ENCODE assay signal across 1 cellular context in genomic region chr9:113221003-113221799, GRCh38.
TF ChIP-seq lines count a peak whose summit lies in the region.

Gene FKBP15, minus strand, starts transcription at chr9:113221277. Its CDS starts 34 bp downstream, at chr9:113221243.
Gene SLC31A1, plus strand, starts transcription at chr9:113221544. Its CDS starts 34,605 bp downstream, at chr9:113256149.

TF ChIP-seq in HepG2, 621 proteins besides CTCF, POLR2A, EP300 and RAD21 (continued from another document and continues in another):
- TF ChIP-seq, protein P1, sequence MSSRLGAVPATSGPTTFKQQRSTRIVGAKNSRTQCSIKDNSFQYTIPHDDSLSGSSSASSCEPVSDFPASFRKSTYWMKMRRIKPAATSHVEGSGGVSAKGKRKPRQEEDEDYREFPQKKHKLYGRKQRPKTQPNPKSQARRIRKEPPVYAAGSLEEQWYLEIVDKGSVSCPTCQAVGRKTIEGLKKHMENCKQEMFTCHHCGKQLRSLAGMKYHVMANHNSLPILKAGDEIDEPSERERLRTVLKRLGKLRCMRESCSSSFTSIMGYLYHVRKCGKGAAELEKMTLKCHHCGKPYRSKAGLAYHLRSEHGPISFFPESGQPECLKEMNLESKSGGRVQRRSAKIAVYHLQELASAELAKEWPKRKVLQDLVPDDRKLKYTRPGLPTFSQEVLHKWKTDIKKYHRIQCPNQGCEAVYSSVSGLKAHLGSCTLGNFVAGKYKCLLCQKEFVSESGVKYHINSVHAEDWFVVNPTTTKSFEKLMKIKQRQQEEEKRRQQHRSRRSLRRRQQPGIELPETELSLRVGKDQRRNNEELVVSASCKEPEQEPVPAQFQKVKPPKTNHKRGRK (CRISPR knock-in tag; IDR thresholded peaks at IDR 0.05) = no peak
- TF ChIP-seq SNAI1 (CRISPR knock-in tag; IDR thresholded peaks at IDR 0.05; ENCODE audit: borderline replicate concordance) (no peak), ARNT2 (CRISPR knock-in tag; IDR thresholded peaks at IDR 0.05; ENCODE audit: low read depth) (no peak; the same call in 1 of the 2 replicates), ZNF564 (CRISPR knock-in tag; IDR thresholded peaks at IDR 0.05) (peak; percentile 69), SETDB1 (CRISPR knock-in tag; IDR thresholded peaks at IDR 0.05; ENCODE audit: borderline replicate concordance) (no peak), RBAK (CRISPR knock-in tag; IDR thresholded peaks at IDR 0.05) (no peak), ZNF747 (CRISPR knock-in tag; IDR thresholded peaks at IDR 0.05; ENCODE audit: borderline replicate concordance) (peak; percentile 68; the same call in 1 of the 2 replicates), SALL1 (CRISPR knock-in tag; IDR thresholded peaks at IDR 0.05) (peak; percentile 76), PRMT3 (CRISPR knock-in tag; IDR thresholded peaks at IDR 0.05; ENCODE audit: borderline replicate concordance, low read depth) (no peak), ZNF33B (CRISPR knock-in tag; IDR thresholded peaks at IDR 0.05) (no peak; the same call in 1 of the 2 replicates), KDM5A (IDR thresholded peaks at IDR 0.05; ENCODE audit: borderline replicate concordance, low read length) (peak; percentile 95), ZNF17 (CRISPR knock-in tag; IDR thresholded peaks at IDR 0.05) (no peak), SIN3A (IDR thresholded peaks at IDR 0.05; ENCODE audit: borderline replicate concordance, low read depth, low read length) (peak; percentile 83; the same call in 1 of the 2 replicates), ZBTB44 (CRISPR knock-in tag; IDR thresholded peaks at IDR 0.05) (no peak), ARNT (IDR thresholded peaks at IDR 0.05) (no peak), TBX2 (CRISPR knock-in tag; IDR thresholded peaks at IDR 0.05; ENCODE audit: borderline replicate concordance) (peak; percentile 63), RXRA (CRISPR knock-in tag; IDR thresholded peaks at IDR 0.05) (peak; percentile 37; the same call in 1 of the 2 replicates), TRAFD1 (CRISPR knock-in tag; IDR thresholded peaks at IDR 0.05; ENCODE audit: borderline replicate concordance) (no peak), KDM4B (CRISPR knock-in tag; IDR thresholded peaks at IDR 0.05) (0 out of 2 replicates have a peak, but pooled peaks have one; percentile 29), TBX3 (IDR thresholded peaks at IDR 0.05; ENCODE audit: borderline replicate concordance) (no peak; the same call in 1 of the 2 replicates), ZNF121 (CRISPR knock-in tag; IDR thresholded peaks at IDR 0.05) (no peak), NR2F1 (CRISPR knock-in tag; IDR thresholded peaks at IDR 0.05) (no peak), ZNF691 (CRISPR knock-in tag; IDR thresholded peaks at IDR 0.05; ENCODE audit: borderline replicate concordance, low read depth) (0 out of 2 replicates have a peak, but pooled peaks have one; percentile 49), SPEN (CRISPR knock-in tag; IDR thresholded peaks at IDR 0.05; ENCODE audit: low read depth) (peak; percentile 94), ZNF720 (CRISPR knock-in tag; IDR thresholded peaks at IDR 0.05) (no peak), CBX2 (IDR thresholded peaks at IDR 0.05; ENCODE audit: low read depth, low read length) (no peak), CBX2 (CRISPR knock-in tag; IDR thresholded peaks at IDR 0.05; ENCODE audit: low read depth) (no peak), TARDBP (CRISPR knock-in tag; IDR thresholded peaks at IDR 0.05) (peak; percentile 77), ZFP90 (CRISPR knock-in tag; IDR thresholded peaks at IDR 0.05; ENCODE audit: borderline replicate concordance) (peak; percentile 47; the same call in 1 of the 2 replicates), ZNF841 (CRISPR knock-in tag; IDR thresholded peaks at IDR 0.05; ENCODE audit: borderline replicate concordance) (no peak), ZNF337 (CRISPR knock-in tag; IDR thresholded peaks at IDR 0.05; ENCODE audit: borderline replicate concordance, low read depth) (no peak), SSRP1 (CRISPR knock-in tag; IDR thresholded peaks at IDR 0.05) (no peak), ZIK1 (CRISPR knock-in tag; IDR thresholded peaks at IDR 0.05; ENCODE audit: borderline replicate concordance, low read depth) (no peak), ZNF513 (CRISPR knock-in tag; conservative IDR thresholded peaks at IDR 0.05) (no peak), TOPORS (CRISPR knock-in tag; IDR thresholded peaks at IDR 0.05) (peak; percentile 78; the same call in 1 of the 2 replicates), ZMYM2 (CRISPR knock-in tag; IDR thresholded peaks at IDR 0.05) (no peak), KLF15 (CRISPR knock-in tag; IDR thresholded peaks at IDR 0.05; ENCODE audit: borderline replicate concordance) (no peak), SOX6 (IDR thresholded peaks at IDR 0.05) (no peak), SOX6 (CRISPR knock-in tag; IDR thresholded peaks at IDR 0.05) (peak; percentile 41; the same call in 1 of the 2 replicates), ZNF276 (CRISPR knock-in tag; IDR thresholded peaks at IDR 0.05; ENCODE audit: low read depth) (no peak; the same call in 1 of the 2 replicates), MLX (CRISPR knock-in tag; IDR thresholded peaks at IDR 0.05) (no peak), ZBTB8A (CRISPR knock-in tag; IDR thresholded peaks at IDR 0.05; ENCODE audit: borderline replicate concordance, low read depth) (no peak; the same call in 1 of the 2 replicates), ZNF777 (CRISPR knock-in tag; IDR thresholded peaks at IDR 0.05) (peak; percentile 77), ZBTB34 (CRISPR knock-in tag; IDR thresholded peaks at IDR 0.05) (no peak), PITX1 (CRISPR knock-in tag; IDR thresholded peaks at IDR 0.05) (peak; percentile 52; the same call in 1 of the 2 replicates), MAFG (CRISPR knock-in tag; IDR thresholded peaks at IDR 0.05) (no peak), ZNF326 (CRISPR knock-in tag; IDR thresholded peaks at IDR 0.05; ENCODE audit: borderline replicate concordance) (no peak), KAT2B (IDR thresholded peaks at IDR 0.05; ENCODE audit: borderline replicate concordance, low read depth, low read length) (no peak), LCORL (IDR thresholded peaks at IDR 0.05) (no peak), LCORL (CRISPR knock-in tag; IDR thresholded peaks at IDR 0.05) (peak; percentile 70), SKI (IDR thresholded peaks at IDR 0.05; ENCODE audit: partially characterized antibody) (peak; percentile 60)
- TF ChIP-seq, protein P2, sequence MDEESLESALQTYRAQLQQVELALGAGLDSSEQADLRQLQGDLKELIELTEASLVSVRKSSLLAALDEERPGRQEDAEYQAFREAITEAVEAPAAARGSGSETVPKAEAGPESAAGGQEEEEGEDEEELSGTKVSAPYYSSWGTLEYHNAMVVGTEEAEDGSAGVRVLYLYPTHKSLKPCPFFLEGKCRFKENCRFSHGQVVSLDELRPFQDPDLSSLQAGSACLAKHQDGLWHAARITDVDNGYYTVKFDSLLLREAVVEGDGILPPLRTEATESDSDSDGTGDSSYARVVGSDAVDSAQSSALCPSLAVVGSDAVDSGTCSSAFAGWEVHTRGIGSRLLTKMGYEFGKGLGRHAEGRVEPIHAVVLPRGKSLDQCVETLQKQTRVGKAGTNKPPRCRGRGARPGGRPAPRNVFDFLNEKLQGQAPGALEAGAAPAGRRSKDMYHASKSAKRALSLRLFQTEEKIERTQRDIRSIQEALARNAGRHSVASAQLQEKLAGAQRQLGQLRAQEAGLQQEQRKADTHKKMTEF (CRISPR knock-in tag; IDR thresholded peaks at IDR 0.05) = peak; percentile 79; the same call in 1 of the 2 replicates
- TF ChIP-seq, protein P3, sequence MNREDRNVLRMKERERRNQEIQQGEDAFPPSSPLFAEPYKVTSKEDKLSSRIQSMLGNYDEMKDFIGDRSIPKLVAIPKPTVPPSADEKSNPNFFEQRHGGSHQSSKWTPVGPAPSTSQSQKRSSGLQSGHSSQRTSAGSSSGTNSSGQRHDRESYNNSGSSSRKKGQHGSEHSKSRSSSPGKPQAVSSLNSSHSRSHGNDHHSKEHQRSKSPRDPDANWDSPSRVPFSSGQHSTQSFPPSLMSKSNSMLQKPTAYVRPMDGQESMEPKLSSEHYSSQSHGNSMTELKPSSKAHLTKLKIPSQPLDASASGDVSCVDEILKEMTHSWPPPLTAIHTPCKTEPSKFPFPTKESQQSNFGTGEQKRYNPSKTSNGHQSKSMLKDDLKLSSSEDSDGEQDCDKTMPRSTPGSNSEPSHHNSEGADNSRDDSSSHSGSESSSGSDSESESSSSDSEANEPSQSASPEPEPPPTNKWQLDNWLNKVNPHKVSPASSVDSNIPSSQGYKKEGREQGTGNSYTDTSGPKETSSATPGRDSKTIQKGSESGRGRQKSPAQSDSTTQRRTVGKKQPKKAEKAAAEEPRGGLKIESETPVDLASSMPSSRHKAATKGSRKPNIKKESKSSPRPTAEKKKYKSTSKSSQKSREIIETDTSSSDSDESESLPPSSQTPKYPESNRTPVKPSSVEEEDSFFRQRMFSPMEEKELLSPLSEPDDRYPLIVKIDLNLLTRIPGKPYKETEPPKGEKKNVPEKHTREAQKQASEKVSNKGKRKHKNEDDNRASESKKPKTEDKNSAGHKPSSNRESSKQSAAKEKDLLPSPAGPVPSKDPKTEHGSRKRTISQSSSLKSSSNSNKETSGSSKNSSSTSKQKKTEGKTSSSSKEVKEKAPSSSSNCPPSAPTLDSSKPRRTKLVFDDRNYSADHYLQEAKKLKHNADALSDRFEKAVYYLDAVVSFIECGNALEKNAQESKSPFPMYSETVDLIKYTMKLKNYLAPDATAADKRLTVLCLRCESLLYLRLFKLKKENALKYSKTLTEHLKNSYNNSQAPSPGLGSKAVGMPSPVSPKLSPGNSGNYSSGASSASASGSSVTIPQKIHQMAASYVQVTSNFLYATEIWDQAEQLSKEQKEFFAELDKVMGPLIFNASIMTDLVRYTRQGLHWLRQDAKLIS (CRISPR knock-in tag; IDR thresholded peaks at IDR 0.05) = no peak
